9 cellular contexts compared by ENCODE assay signal in genomic region chr14:72104011-72104613, GRCh38.
DNase-seq lines count a peak whose midpoint lies in the region; ATAC-seq and TF ChIP-seq lines count a peak whose summit lies in the region.
"Had no signal": no experiment of that assay in that cellular context is flagged by ENCODE, and none has a peak within 500 bp of the region (broad histone marks: within the 10 kb centered on the region; RNA-seq: fewer than 3 reads in every experiment).

No MANE protein-coding gene starts in this region.

- H3K9me3 Mint-ChIP-seq in activated T-cell treated with anti-CD3 and anti-CD28 coated beads, Interleukin-2, amount 50 U/mL, for 24 hours, result no peaks in the 10 kb centered on the region
- H3K9me3 Mint-ChIP-seq: T-cell had no signal

- no peaks in the 10 kb centered on the region for H3K4me1 ChIP-seq in lower lobe of right lung

- H3K36me3 Mint-ChIP-seq in activated T-cell treated with anti-CD3 and anti-CD28 coated beads, Interleukin-2, amount 50 U/mL, for 24 hours (ENCODE audit: low read depth), result no peaks in the 10 kb centered on the region
- H3K36me3 Mint-ChIP-seq: T-cell had no signal

- H3K9me3 ChIP-seq in lower lobe of right lung, result no peaks in the 10 kb centered on the region

- TF ChIP-seq CTCF in GM10248 (IDR thresholded peaks at IDR 0.05; ENCODE audit: control extremely low read depth, extremely low read depth, low read depth, missing control alignments), result peak; percentile 44
- peak; percentile 56 for TF ChIP-seq CTCF in lower lobe of right lung (IDR thresholded peaks at IDR 0.05)

- H3K36me3 ChIP-seq in lower lobe of right lung, result no peaks in the 10 kb centered on the region

- H3K4me3 Mint-ChIP-seq in activated T-cell treated with anti-CD3 and anti-CD28 coated beads, Interleukin-2, amount 50 U/mL, for 24 hours, result no peak overlapping the region
- H3K4me3 Mint-ChIP-seq: T-cell had no signal

- no peak overlapping the region for H3K27ac Mint-ChIP-seq in activated T-cell treated with anti-CD3 and anti-CD28 coated beads, Interleukin-2, amount 50 U/mL, for 24 hours
- H3K27ac Mint-ChIP-seq: T-cell had no signal

- intact Hi-C loops in lower lobe of right lung (cut with DNase I), result no loop called here

- peak in 1 of 2 donors; percentile 52 for ATAC-seq in lower lobe of right lung
- ATAC-seq in HG03135 (IDR thresholded peaks at IDR 0.05; ENCODE audit: unreplicated experiment), result no peak
- ATAC-seq: T-cell had no signal

- no peak overlapping the region for H3K27ac ChIP-seq in lower lobe of right lung

- H3K27me3 Mint-ChIP-seq in activated T-cell treated with anti-CD3 and anti-CD28 coated beads, Interleukin-2, amount 50 U/mL, for 24 hours, result peaks cover 49% of the 10 kb centered on the region

- CTCF ChIA-PET in GM10248 (lab: Yijun Ruan, JAX), result interaction anchor here (0.8 to 3.3 kb wide), 21 partner anchors 9 to 890 kb away, joined by 3 to 27 read pairs (median 4); no protein-coding TSS in a partner anchor

- H3K4me3 ChIP-seq in lower lobe of right lung, result no peak overlapping the region

- no peaks in the 10 kb centered on the region for H3K27me3 ChIP-seq in lower lobe of right lung (ENCODE audit: low read depth)

- POLR2A ChIA-PET in GM10248 (lab: Yijun Ruan, JAX), result no interaction called here

- no peaks in the 10 kb centered on the region for H3K4me1 Mint-ChIP-seq in activated T-cell treated with anti-CD3 and anti-CD28 coated beads, Interleukin-2, amount 50 U/mL, for 24 hours (ENCODE audit: low read depth)
- H3K4me1 Mint-ChIP-seq: T-cell had no signal

- DNase-seq in GM10248 (ENCODE audit: extremely low spot score) (peak; percentile 39), M059J (ENCODE audit: low read depth) (peak; percentile 2), lower lobe of right lung (peak; percentile 49), DMS153 treated with DMSO at 0.1 percent for 48 hours (lab: John Stamatoyannopoulos, UW; ENCODE audit: unreplicated experiment) (no peak), NCI-H187 (lab: John Stamatoyannopoulos, UW) (no peak), cortex of kidney (lab: John Stamatoyannopoulos, UW) (no peak)
- peak; percentile 56 for DNase-seq in activated T-cell treated with anti-CD3 and anti-CD28 coated beads, Interleukin-2, amount 50 U/mL, for 24 hours

Comparison
In these comparisons a context has a peak if more than half of its experiments do, and no peak if none do; other contexts are left out.
1. DNase-seq: peak in GM10248 (single experiment), M059J (single experiment), activated T-cell treated with anti-CD3 and anti-CD28 coated beads, Interleukin-2, amount 50 U/mL, for 24 hours (single experiment) and lower lobe of right lung (single experiment); none in DMS153 treated with DMSO at 0.1 percent for 48 hours (single experiment), NCI-H187 (0 of 2) and cortex of kidney (single experiment).